7 cellular contexts compared by ENCODE assay signal in the genomic region with DNA sequence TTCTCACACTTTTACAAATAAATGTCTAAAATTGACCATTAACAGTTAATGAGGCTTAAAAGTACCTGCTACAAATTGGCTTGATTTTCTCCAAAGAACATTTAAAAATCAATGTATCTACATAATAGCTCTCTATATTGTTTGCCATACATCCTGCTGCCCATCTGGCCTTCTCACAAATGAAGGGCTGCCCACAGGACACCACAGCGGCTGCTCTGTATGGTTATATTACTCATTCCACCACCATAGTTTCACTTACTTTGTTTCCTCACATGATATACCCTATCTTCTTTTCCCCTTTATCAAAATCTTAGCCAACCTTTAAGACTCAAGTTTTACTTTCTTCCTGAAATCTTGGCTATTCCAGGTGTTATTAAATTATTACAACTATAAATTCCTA.
"Had no signal": no experiment of that assay in that cellular context is flagged by ENCODE, and none has a peak within 500 bp of the region (broad histone marks: within the 10 kb centered on the region; RNA-seq: fewer than 3 reads in every experiment).

No MANE protein-coding gene starts in this region.

- H3K4me2 ChIP-seq: KMS-11 had no signal

- ATAC-seq: HepG2, K562 had no signal

- H3K27ac ChIP-seq: HL-60, KMS-11 had no signal

- DNase-seq: IMR-90, KBM-7, KG1 had no signal

- H3K9ac ChIP-seq: KMS-11 had no signal

- H3K4me3 ChIP-seq: K562 had no signal
